Comparison of ENCODE assay signal across 8 cellular contexts in the genomic region with DNA sequence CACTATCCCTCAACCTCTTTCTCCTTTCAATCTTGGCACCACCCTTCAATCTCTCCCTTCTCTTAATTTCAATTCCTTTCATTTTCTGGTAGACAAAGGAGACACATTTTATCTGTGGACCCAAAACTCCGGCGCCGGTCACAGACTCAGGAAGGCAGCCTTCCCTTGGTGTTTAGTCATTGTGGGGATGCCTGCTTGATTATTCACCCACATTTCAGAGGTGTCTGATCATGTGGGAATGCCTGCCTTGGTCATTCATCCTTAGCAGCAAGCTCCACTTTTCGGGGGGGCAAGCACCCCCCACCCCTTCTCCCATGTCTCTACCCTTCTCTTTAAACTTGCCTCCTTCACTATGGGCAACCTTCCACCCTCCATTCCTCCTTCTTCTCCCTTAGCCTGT.
DNase-seq lines count a peak whose midpoint lies in the region; TF ChIP-seq lines count a peak whose summit lies in the region.
"Not testable (repeated sequence)": the region's sequence is repeated elsewhere in the genome, so short reads cannot be mapped to it uniquely, and the experiment has no call there.

No MANE protein-coding gene starts in this region.

- H3K9me2 ChIP-seq in SK-N-SH: not testable (repeated sequence)

- not testable (repeated sequence) for H3K9ac ChIP-seq in SK-N-SH

- H3K4me1 ChIP-seq in SK-N-SH (ENCODE audit: control insufficient read depth in 1 of 2, insufficient read depth in 2 of 2, low read depth in 1 of 2, low read length in 1 of 2): not testable (repeated sequence)

- in situ Hi-C loops in ACHN (cut with HindIII; ENCODE audit: low pct_ligation_motif_present, low pct_unique_long_range_greater_than_20kb, low sequenced_read_pairs); astrocyte of the spinal cord (cut with HindIII; ENCODE audit: low sequenced_read_pairs): not testable (repeated sequence)

- 44% methylated on average over 4 of the region's 4 CpGs for WGBS in SK-N-SH (ENCODE audit: low lambda C conversion rate)

- not testable (repeated sequence) for H3K79me2 ChIP-seq in SK-N-SH (ENCODE audit: insufficient read depth)

- H3K4me3 ChIP-seq in SK-N-SH (ENCODE audit: low read depth in 2 of 2, low read length in 1 of 2); astrocyte of the spinal cord (ENCODE audit: low read depth, low read length); epithelial cell of esophagus (ENCODE audit: low read length); retinal pigment epithelial cell (ENCODE audit: low read length): not testable (repeated sequence)

- peak; percentile 65 for DNase-seq in ACHN
- peak; percentile 18 for DNase-seq in GM04503 (ENCODE audit: low read depth)
- peak; percentile 68 for DNase-seq in LHCN-M2 (ENCODE audit: low read depth)
- DNase-seq in SK-N-SH: not testable (repeated sequence)
- peak; percentile 24 for DNase-seq in astrocyte of the spinal cord (ENCODE audit: low read depth, low spot score)
- DNase-seq in epithelial cell of esophagus (ENCODE audit: low read depth): peak; percentile 75
- DNase-seq in glomerular visceral epithelial cell (ENCODE audit: extremely low spot score): peak; percentile 78
- DNase-seq in retinal pigment epithelial cell (ENCODE audit: low read depth): peak; percentile 9

- POLR2A ChIA-PET in SK-N-SH (lab: Yijun Ruan, JAX): not testable (repeated sequence)

- H3F3A ChIP-seq in SK-N-SH (replicated peaks; ENCODE audit: insufficient read depth): not testable (repeated sequence)

- H2AFZ ChIP-seq in SK-N-SH (ENCODE audit: low read depth): not testable (repeated sequence)

- not testable (repeated sequence) for H3K36me3 ChIP-seq in SK-N-SH (replicated peaks in 1 of 2; ENCODE audit: control insufficient read depth in 1 of 2, insufficient read depth in 2 of 2, low read length in 1 of 2)

- not testable (repeated sequence) for TF ChIP-seq EP300 in SK-N-SH (IDR thresholded peaks at IDR 0.05; ENCODE audit: borderline replicate concordance in 1 of 2, low read depth in 1 of 2, low read length in 1 of 2)

- peak overlapping the region in 1 of 2 experiments; percentile 28; a peak in 1 of 4 replicates for H3K27ac ChIP-seq in SK-N-SH (ENCODE audit: low read depth in 2 of 2, low read length in 1 of 2)

- TF ChIP-seq CTCF in SK-N-SH (IDR thresholded peaks at IDR 0.05); astrocyte of the spinal cord (IDR thresholded peaks at IDR 0.05; ENCODE audit: low read depth, low read length); epithelial cell of esophagus (IDR thresholded peaks at IDR 0.05; ENCODE audit: insufficient read depth, low read depth, low read length, missing control alignments); retinal pigment epithelial cell (conservative IDR thresholded peaks at IDR 0.05; ENCODE audit: low read depth, low read length): not testable (repeated sequence)

- not testable (repeated sequence) for TF ChIP-seq RAD21 in SK-N-SH (IDR thresholded peaks at IDR 0.05; ENCODE audit: low read length)

- H3K4me2 ChIP-seq in SK-N-SH: not testable (repeated sequence)

- H3K27me3 ChIP-seq in SK-N-SH (ENCODE audit: insufficient read depth): not testable (repeated sequence)

- CTCF ChIA-PET in SK-N-SH (lab: Yijun Ruan, JAX): not testable (repeated sequence)

- not testable (repeated sequence) for H4K20me1 ChIP-seq in SK-N-SH (ENCODE audit: insufficient read depth)

- H3K9me3 ChIP-seq in SK-N-SH: not testable (repeated sequence)

TF ChIP-seq in SK-N-SH, 30 proteins besides CTCF, POLR2A, EP300 and RAD21:
- peak; percentile 37; the same call in 1 of the 2 replicates for TF ChIP-seq FOSL2 (IDR thresholded peaks at IDR 0.05; ENCODE audit: borderline replicate concordance, low read depth)
- 0 out of 2 replicates have a peak, but pooled peaks have one; percentile 30 for TF ChIP-seq TEAD4 (IDR thresholded peaks at IDR 0.05; ENCODE audit: borderline replicate concordance, insufficient read depth)
- 0 out of 2 replicates have a peak, but pooled peaks have one; percentile 15 for TF ChIP-seq JUND (IDR thresholded peaks at IDR 0.05)
